In the genomic region with DNA sequence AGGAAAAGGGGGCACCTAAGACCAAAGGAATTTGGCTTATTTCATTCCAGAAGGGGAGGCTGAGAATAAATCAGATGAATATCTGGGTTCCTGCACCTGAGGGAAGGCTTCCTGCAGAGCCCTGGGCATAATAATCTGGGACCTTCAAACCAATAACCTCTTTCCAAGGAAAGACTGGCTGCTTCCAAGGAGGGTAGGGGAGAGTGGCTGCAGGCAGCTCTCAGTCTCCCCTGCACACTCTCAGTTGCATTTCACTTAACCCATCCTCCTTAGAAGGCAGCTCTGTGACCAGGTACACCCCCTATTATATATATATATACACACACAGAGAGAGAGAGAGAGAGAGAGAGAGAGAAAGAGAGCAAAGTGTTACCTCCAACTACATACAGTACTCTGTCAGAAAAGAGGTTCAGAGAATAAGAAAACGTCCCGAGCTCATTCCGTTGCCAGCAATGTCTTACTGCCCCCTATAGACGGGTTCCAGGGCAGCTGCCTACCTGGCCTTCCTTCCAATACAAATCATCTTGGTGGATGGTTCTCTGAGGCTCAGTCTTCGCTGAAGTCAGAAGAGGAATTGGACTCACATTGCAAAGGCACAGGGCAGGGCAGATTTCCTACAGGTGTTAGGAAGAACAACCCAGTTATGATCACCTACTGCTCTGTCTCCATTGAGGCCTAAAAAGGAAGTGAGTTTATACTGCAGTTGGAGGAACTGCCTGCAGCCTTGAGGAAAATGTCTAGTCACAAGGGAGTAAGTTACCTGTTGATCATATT, we compare ENCODE assay signal across 8 cellular contexts. TPM values are rescaled to one million over a fixed set of nuclear protein-coding genes. Genes with fewer than 3 reads are reported as not detected.
A peak's percentile ranks its signal among the peaks of the same experiment; 100 is the strongest.
DNase-seq lines count a peak whose midpoint lies in the region; ATAC-seq, FAIRE-seq and TF ChIP-seq lines count a peak whose summit lies in the region.

No MANE protein-coding gene starts in this region.

- in situ Hi-C loops in K562 (cut with MboI) (loop anchor here (10.0 kb wide), 1 partner anchor 241 kb away; no protein-coding TSS in a partner anchor), HepG2 (cut with HindIII; ENCODE audit: extremely low pct_ligation_motif_present, low pct_unique_long_range_greater_than_20kb) (no loop called here)

- H3K9ac ChIP-seq in K562 (ENCODE audit: insufficient read depth in 1 of 2, low read depth in 2 of 2, low read length in 2 of 2): no peak overlapping the region
- H3K9ac ChIP-seq in HepG2 (ENCODE audit: insufficient read depth, low read depth, low read length): no peak overlapping the region

- no peaks in the 10 kb centered on the region for H3K9me3 ChIP-seq in K562 (replicated peaks; ENCODE audit: control insufficient read depth, insufficient read depth, low read depth, low read length)
- H3K9me3 ChIP-seq in HepG2 (ENCODE audit: low read length): no peaks in the 10 kb centered on the region

- peaks cover 15 to 16% of the 10 kb centered on the region in 2 experiments; a peak in 4 of 5 replicates for H3K4me1 ChIP-seq in K562 (replicated peaks in 1 of 2; ENCODE audit: control insufficient read depth in 2 of 2, insufficient read depth in 2 of 2, low read length in 2 of 2)
- H3K4me1 ChIP-seq in HepG2 (ENCODE audit: insufficient read depth, low read length): peaks cover 21% of the 10 kb centered on the region

- H3K4me3 ChIP-seq in AG10803 (ENCODE audit: low read length) (no peak overlapping the region), K562 (no peak overlapping the region), HepG2 (replicated peaks in 1 of 3; ENCODE audit: insufficient read depth in 1 of 3, low read depth in 2 of 3, low read length in 3 of 3) (no peak overlapping the region)

- TF ChIP-seq POLR2A in K562 (conservative IDR thresholded peaks at IDR 0.05): no peak
- no peak for TF ChIP-seq POLR2A in HepG2 (IDR thresholded peaks at IDR 0.05; ENCODE audit: insufficient read depth in 1 of 2, low read depth in 2 of 2, low read length in 2 of 2)

- FAIRE-seq in K562 (lab: Jason Lieb, UNC): peak; percentile 93
- peak; percentile 87 for FAIRE-seq in HepG2 (lab: Jason Lieb, UNC)

- H3K9me1 ChIP-seq in K562 (ENCODE audit: control insufficient read depth, insufficient read depth, low read length): no peaks in the 10 kb centered on the region

- intact Hi-C loops in K562 (cut with micrococcal nuclease): loop anchor here (5.0 to 10.0 kb wide), 2 partner anchors 248 to 321 kb away; no protein-coding TSS in a partner anchor
- intact Hi-C loops in HepG2 (cut with micrococcal nuclease; ENCODE audit: unreplicated experiment): loop anchor here (1.0 to 2.0 kb wide), 2 partner anchors 113 to 319 kb away; a partner anchor contains a TSS

- 6% methylated on average over 5 of the region's 5 CpGs for WGBS in K562 (ENCODE audit: insufficient coverage, low coverage, missing lambda C conversion rate)
- 14% methylated on average over 5 of the region's 5 CpGs for WGBS in HepG2 (ENCODE audit: low lambda C conversion rate)

- H3K27ac ChIP-seq in K562 (ENCODE audit: extremely low read depth, low read depth, low read length) (no peak overlapping the region), HepG2 (ENCODE audit: extremely low read length, insufficient read depth, low read length) (no peak overlapping the region)

- peak; percentile 58 for TF ChIP-seq CTCF in AG10803 (conservative IDR thresholded peaks at IDR 0.05; ENCODE audit: low read length)
- peak; percentile 48 for TF ChIP-seq CTCF in GM10266 (IDR thresholded peaks at IDR 0.05; ENCODE audit: control insufficient read depth, insufficient read depth, low read depth, missing control alignments)
- peak; percentile 84 to 92 (median 91) for TF ChIP-seq CTCF in K562 (IDR thresholded peaks at IDR 0.05 in 2 of 3, conservative IDR thresholded peaks at IDR 0.05 in 1 of 3; ENCODE audit: insufficient read depth in 2 of 3, low read depth in 1 of 3, low read length in 3 of 3)
- TF ChIP-seq CTCF in HepG2 (CRISPR knock-in tag; IDR thresholded peaks at IDR 0.05): peak; percentile 86

- POLR2A ChIA-PET in K562 (lab: Yijun Ruan, JAX) (interaction anchor here (0.6 to 1.6 kb wide), 8 partner anchors 10 to 170 kb away, joined by 3 to 5 read pairs (median 3); no protein-coding TSS in a partner anchor), HepG2 (lab: Yijun Ruan, JAX) (interaction anchor here (0.9 to 1.3 kb wide), 4 partner anchors 112 to 415 kb away, joined by 3 to 4 read pairs (median 3); a partner anchor contains a TSS)

- DNase-seq in AG10803 (ENCODE audit: low read depth) (peak; percentile 22), GM10266 (ENCODE audit: extremely low spot score) (peak; percentile 56), NCI-H526 (lab: John Stamatoyannopoulos, UW) (peak; percentile 53 to 86), K562 (ENCODE audit: extremely low read depth in 1 of 4, low spot score in 3 of 4) (peak; percentile 67 to 78 (median 72)), HepG2 (ENCODE audit: low spot score) (peak; percentile 45), hippocampal formation (lab: John Stamatoyannopoulos, UW) (no peak)
- DNase-seq in NK-92 treated with Interleukin-12 subunit alpha and Interleukin-12 subunit beta, amount 100 ng/mL, for 24 hours (lab: John Stamatoyannopoulos, UW): no peak

- peak overlapping the region; percentile 20; the same call in 1 of the 2 replicates for H3K4me2 ChIP-seq in K562 (ENCODE audit: insufficient read depth, low read length)
- H3K4me2 ChIP-seq in HepG2 (ENCODE audit: low read depth, low read length): peak overlapping the region; percentile 28; the same call in 1 of the 2 replicates

- H3K36me3 ChIP-seq in K562 (ENCODE audit: control insufficient read depth, insufficient read depth, low read length): no peaks in the 10 kb centered on the region
- H3K36me3 ChIP-seq in HepG2 (replicated peaks in 1 of 2; ENCODE audit: control insufficient read depth in 1 of 2, insufficient read depth in 2 of 2, low read length in 2 of 2): no peaks in the 10 kb centered on the region

- CTCF ChIA-PET in K562 (lab: Yijun Ruan, JAX; ENCODE audit: low intra/inter-chr PET ratio): interaction anchor here (0.8 to 0.9 kb wide), 2 partner anchors 301 to 396 kb away, joined by 3 to 6 read pairs; no protein-coding TSS in a partner anchor
- CTCF ChIA-PET in HepG2 (lab: Yijun Ruan, JAX; ENCODE audit: low intra/inter-chr PET ratio, low total read pairs): no interaction called here

- TF ChIP-seq EP300 in K562 (IDR thresholded peaks at IDR 0.05; ENCODE audit: low read length) (no peak), HepG2 (IDR thresholded peaks at IDR 0.05; ENCODE audit: low read depth in 2 of 2, low read length in 2 of 2) (no peak), HepG2 (CRISPR knock-in tag; IDR thresholded peaks at IDR 0.05; ENCODE audit: borderline replicate concordance) (no peak)

- H4K20me1 ChIP-seq in K562 (replicated peaks; ENCODE audit: control insufficient read depth, insufficient read depth, low read length) (no peaks in the 10 kb centered on the region), HepG2 (ENCODE audit: insufficient read depth, low read length) (no peaks in the 10 kb centered on the region)

- H3K27me3 ChIP-seq in K562 (ENCODE audit: control insufficient read depth in 2 of 2, insufficient read depth in 2 of 2, low read length in 2 of 2) (peaks cover 0 to 6% of the 10 kb centered on the region in 2 experiments; a peak in 2 of 5 replicates), HepG2 (ENCODE audit: control insufficient read depth in 1 of 2, insufficient read depth in 2 of 2, low read length in 2 of 2) (no peaks in the 10 kb centered on the region)

- ATAC-seq in K562: peak; percentile 94
- peak; percentile 92 for ATAC-seq in HepG2
- no peak for ATAC-seq in HG03196 (IDR thresholded peaks at IDR 0.05; ENCODE audit: unreplicated experiment)

- TF ChIP-seq RAD21 in K562 (CRISPR knock-in tag; conservative IDR thresholded peaks at IDR 0.05 in 1 of 2, IDR thresholded peaks at IDR 0.05 in 1 of 2) (peak; percentile 63 to 82), HepG2 (CRISPR knock-in tag; IDR thresholded peaks at IDR 0.05) (peak; percentile 81)

- BruUV-seq in K562 (replicated peaks; lab: Mats Ljungman, UMichigan): no TSS peak
- BruUV-seq in HepG2 (replicated peaks; lab: Mats Ljungman, UMichigan): no TSS peak

- no peaks in the 10 kb centered on the region for H3K79me2 ChIP-seq in K562 (ENCODE audit: control insufficient read depth, insufficient read depth, low read length)
- H3K79me2 ChIP-seq in HepG2 (ENCODE audit: insufficient read depth, low read length): no peaks in the 10 kb centered on the region

- peak overlapping the region; percentile 75 for H2AFZ ChIP-seq in K562 (ENCODE audit: low read depth, low read length)
- no peak overlapping the region for H2AFZ ChIP-seq in HepG2 (ENCODE audit: low read length)

RNA-seq across cellular contexts. Expression of a gene that starts 26.1 kb away (rescaled TPM):
- total RNA-seq in K562 (2011; cell fraction: chromatin; rRNA removed; ENCODE audit: low replicate concordance): 1.1 and 2.1 TPM in 2 replicates
- 0.39 and 0.67 TPM in 2 replicates for total RNA-seq in K562 (2011; cell fraction: nucleolus; rRNA removed)
- 0.88 and 0.92 TPM in 2 replicates for total RNA-seq in K562 (2011; cell fraction: nucleoplasm; rRNA removed)
- total RNA-seq in K562 (2014; rRNA removed): 0.18 TPM in 1 of 2 replicates, not detected in the other
- total RNA-seq in K562 (2014; rRNA removed; fragmentation: Illumina TruSeq; extraction: Trizol): 0.35 TPM in 1 of 2 replicates, not detected in the other
- total RNA-seq in K562 (2015; rRNA removed; fragmentation: Illumina TruSeq; extraction: Trizol): 0.25 and 0.41 TPM in 2 replicates
- total RNA-seq in K562 (2021): 0.33 TPM in 1 of 2 replicates, not detected in the other
- 0.07 and 0.39 TPM in 2 replicates for polyA plus RNA-seq in K562 (2011; rRNA removed)
- 0.28 and 0.72 TPM in 2 replicates for polyA plus RNA-seq in K562 (2011; cell fraction: cytosol; rRNA removed)
- 0.92 and 2.7 TPM in 2 replicates for polyA plus RNA-seq in K562 (2011; cell fraction: nucleus; rRNA removed)
- 0.21 and 1.1 TPM in 2 replicates for polyA plus RNA-seq in K562 (2012)
- polyA plus RNA-seq in K562 (2014; fragmentation: Illumina TruSeq; extraction: Trizol): 0.22 and 0.34 TPM in 2 replicates
- polyA plus RNA-seq in K562 (2014; fragmentation: Nextera tagmentation; extraction: Ambion mirVana): under 1 TPM in 1 of 2 experiments, not detected in 1; 0.20 TPM
- polyA plus RNA-seq in K562 (2014; rRNA removed): 0.03 and 0.04 TPM in 2 replicates
- polyA minus RNA-seq in K562 (2011; rRNA and poly(A)+ RNA removed): 0.24 TPM in 1 of 2 replicates, not detected in the other
- not detected in 2 replicates for polyA minus RNA-seq in K562 (2011; cell fraction: cytosol; rRNA and poly(A)+ RNA removed)
- polyA minus RNA-seq in K562 (2011; cell fraction: nucleus; rRNA and poly(A)+ RNA removed): 0.33 TPM in 1 of 2 replicates, not detected in the other
- 0.90 and 1.3 TPM in 2 replicates for total RNA-seq in HepG2 (2016; rRNA removed; fragmentation: Illumina TruSeq; extraction: Trizol)
- total RNA-seq in HepG2 (2016; cell fraction: cytosol; rRNA removed; fragmentation: Illumina TruSeq; extraction: Trizol; ENCODE audit: low read depth): 0.51 and 0.71 TPM in 2 replicates
- total RNA-seq in HepG2 (2016; cell fraction: insoluble cytoplasmic fraction; rRNA removed; fragmentation: Illumina TruSeq; extraction: Trizol): 0.61 and 1.3 TPM in 2 replicates
- 1.4 TPM in 2 replicates for total RNA-seq in HepG2 (2016; cell fraction: membrane; rRNA removed; fragmentation: Illumina TruSeq; extraction: Trizol)
- total RNA-seq in HepG2 (2016; cell fraction: nucleus; rRNA removed; fragmentation: Illumina TruSeq; extraction: Trizol): 1.7 and 2.9 TPM in 2 replicates
- 3.7 and 4.6 TPM in 2 replicates for polyA plus RNA-seq in HepG2 (2011; rRNA removed)
- 2.0 and 3.1 TPM in 2 replicates for polyA plus RNA-seq in HepG2 (2011; cell fraction: cytosol; rRNA removed)
- polyA plus RNA-seq in HepG2 (2011; cell fraction: nucleus; rRNA removed): 15.5 and 18.2 TPM in 2 replicates
- 1.5 and 2.8 TPM in 2 replicates for polyA plus RNA-seq in HepG2 (2012)
- 0.97 and 0.99 TPM in 2 replicates for polyA plus RNA-seq in HepG2 (2016; cell fraction: cytosol; fragmentation: Illumina TruSeq; extraction: Trizol; ENCODE audit: low read depth)
- 1.1 and 2.3 TPM in 2 replicates for polyA plus RNA-seq in HepG2 (2016; cell fraction: insoluble cytoplasmic fraction; fragmentation: Illumina TruSeq; extraction: Trizol; ENCODE audit: low read depth)
- 0.72 and 1.1 TPM in 2 replicates for polyA plus RNA-seq in HepG2 (2016; cell fraction: membrane; fragmentation: Illumina TruSeq; extraction: Trizol; ENCODE audit: low read depth)
- polyA plus RNA-seq in HepG2 (2016; cell fraction: nucleus; fragmentation: Illumina TruSeq; extraction: Trizol; ENCODE audit: insufficient read depth, low read depth): 3.9 and 5.1 TPM in 2 replicates
- 1.6 and 2.5 TPM in 2 replicates for polyA minus RNA-seq in HepG2 (2011; rRNA and poly(A)+ RNA removed; ENCODE audit: low replicate concordance)
- polyA minus RNA-seq in HepG2 (2011; cell fraction: cytosol; rRNA and poly(A)+ RNA removed): 0.79 and 1.1 TPM in 2 replicates
- polyA minus RNA-seq in HepG2 (2011; cell fraction: nucleus; rRNA and poly(A)+ RNA removed): 1.6 and 2.1 TPM in 2 replicates

Comparison
In these comparisons a context has a peak if more than half of its experiments do, and no peak if none do; other contexts are left out.
1. DNase-seq: peak in AG10803 (single experiment), GM10266 (single experiment), NCI-H526 (2 of 2), K562 (4 of 4) and HepG2 (single experiment); none in hippocampal formation (0 of 2) and NK-92 treated with Interleukin-12 subunit alpha and Interleukin-12 subunit beta, amount 100 ng/mL, for 24 hours (single experiment).
2. Peak in every context shown above with its lines, with median percentiles within 50 percentile points of each other: CTCF ChIP-seq.